In genomic region chr4:76610751-76611150, GRCh38 we compare ENCODE assay signal across 24 cellular contexts.
A peak's percentile ranks its signal among the peaks of the same experiment; 100 is the strongest.
DNase-seq lines count a peak whose midpoint lies in the region; ATAC-seq, FAIRE-seq and TF ChIP-seq lines count a peak whose summit lies in the region.
"Had no signal": no experiment of that assay in that cellular context is flagged by ENCODE, and none has a peak within 500 bp of the region (broad histone marks: within the 10 kb centered on the region; RNA-seq: fewer than 3 reads in every experiment).

No MANE protein-coding gene starts in this region.

- no peak for FAIRE-seq in astrocyte (lab: Jason Lieb, UNC)

- no peak overlapping the region for H3K4me3 ChIP-seq in BLaER1 treated with 17β-estradiol and CSF1 and Interleukin-3, amounts not matched to agents 10 nM and 100 nM
- H3K4me3 ChIP-seq in astrocyte (ENCODE audit: insufficient read depth, low read depth, low read length) (no peak overlapping the region), lower lobe of right lung (no peak overlapping the region)
- H3K4me3 ChIP-seq: Peyer's patch, SK-N-MC had no signal

- no peaks in the 10 kb centered on the region for H3K9me3 Mint-ChIP-seq in astrocyte (ENCODE audit: unreplicated experiment)
- H3K9me3 Mint-ChIP-seq: activated naive CD8-positive, alpha-beta T cell treated with anti-CD3 and anti-CD28 coated beads, Interleukin-2, amount 10 ng/mL, durations not matched to agents 7 days and 5 days; dendritic cell treated with granulocyte-macrophage colony-stimulating factor and Interleukin-4, amounts not matched to agents 40 ng/mL and 50 ng/mL, for 4 days had no signal

- H3K36me3 Mint-ChIP-seq in astrocyte (ENCODE audit: low read depth, unreplicated experiment), result peaks cover 11% of the 10 kb centered on the region
- H3K36me3 Mint-ChIP-seq: activated naive CD8-positive, alpha-beta T cell treated with anti-CD3 and anti-CD28 coated beads, Interleukin-2, amount 10 ng/mL, durations not matched to agents 7 days and 5 days had no signal

- H3K4me1 ChIP-seq in BLaER1 treated with 17β-estradiol and CSF1 and Interleukin-3, amounts not matched to agents 10 nM and 100 nM, result peaks cover 23 to 73% (median 56%) of the 10 kb centered on the region in 10 experiments
- H3K4me1 ChIP-seq in astrocyte (ENCODE audit: insufficient read depth, low read length) (peaks cover 29% of the 10 kb centered on the region), lower lobe of right lung (peaks cover 25% of the 10 kb centered on the region)
- H3K4me1 ChIP-seq: foreskin keratinocyte had no signal

- peak overlapping the region; percentile 65 for H3K27ac Mint-ChIP-seq in astrocyte (ENCODE audit: unreplicated experiment)
- H3K27ac Mint-ChIP-seq: activated naive CD8-positive, alpha-beta T cell treated with anti-CD3 and anti-CD28 coated beads, Interleukin-2, amount 10 ng/mL, durations not matched to agents 7 days and 5 days; dendritic cell treated with granulocyte-macrophage colony-stimulating factor and Interleukin-4, amounts not matched to agents 40 ng/mL and 50 ng/mL, for 4 days had no signal

- peaks cover 56% of the 10 kb centered on the region for H3K4me1 Mint-ChIP-seq in astrocyte (ENCODE audit: low read depth, unreplicated experiment)
- H3K4me1 Mint-ChIP-seq: activated naive CD8-positive, alpha-beta T cell treated with anti-CD3 and anti-CD28 coated beads, Interleukin-2, amount 10 ng/mL, durations not matched to agents 7 days and 5 days had no signal

- H3K27ac ChIP-seq in BLaER1 treated with 17β-estradiol and CSF1 and Interleukin-3, amounts not matched to agents 10 nM and 100 nM, result peak overlapping the region in 7 of 11 experiments; percentile 86 to 99 (median 95); a peak in 13 of 22 replicates
- H3K27ac ChIP-seq in astrocyte (ENCODE audit: low read depth, low read length) (peak overlapping the region; percentile 71), lower lobe of right lung (peak overlapping the region; percentile 72)
- H3K27ac ChIP-seq: foreskin keratinocyte, neutrophil, SK-N-MC had no signal

- TF ChIP-seq CTCF in astrocyte (IDR thresholded peaks at IDR 0.05; ENCODE audit: insufficient read depth, low read depth, low read length) (no peak), lower lobe of right lung (IDR thresholded peaks at IDR 0.05) (no peak)

- H3K27me3 ChIP-seq in BLaER1 treated with 17β-estradiol and CSF1 and Interleukin-3, amounts not matched to agents 10 nM and 100 nM, result no peaks in the 10 kb centered on the region
- H3K27me3 ChIP-seq in astrocyte (ENCODE audit: insufficient read depth, low read length) (no peaks in the 10 kb centered on the region), lower lobe of right lung (ENCODE audit: low read depth) (no peaks in the 10 kb centered on the region)
- H3K27me3 ChIP-seq: foreskin keratinocyte, Peyer's patch had no signal

- H3K4me2 ChIP-seq in BLaER1 treated with 17β-estradiol and CSF1 and Interleukin-3, amounts not matched to agents 10 nM and 100 nM, result peak overlapping the region in 8 of 11 experiments; percentile 7 to 87 (median 74); a peak in 15 of 22 replicates
- peak overlapping the region; percentile 66 for H3K4me2 ChIP-seq in astrocyte (ENCODE audit: low read length)

- no peaks in the 10 kb centered on the region for H3K79me2 ChIP-seq in astrocyte (ENCODE audit: insufficient read depth, low read length)

- peak overlapping the region in 1 of 11 experiments; percentile 11; a peak in 3 of 22 replicates for H3K9ac ChIP-seq in BLaER1 treated with 17β-estradiol and CSF1 and Interleukin-3, amounts not matched to agents 10 nM and 100 nM
- H3K9ac ChIP-seq in astrocyte (ENCODE audit: low read length), result peak overlapping the region; percentile 64

- H2AFZ ChIP-seq in astrocyte (ENCODE audit: low read depth, low read length), result no peak overlapping the region

- H3K4me3 Mint-ChIP-seq in astrocyte (ENCODE audit: unreplicated experiment), result no peak overlapping the region
- H3K4me3 Mint-ChIP-seq: activated naive CD8-positive, alpha-beta T cell treated with anti-CD3 and anti-CD28 coated beads, Interleukin-2, amount 10 ng/mL, durations not matched to agents 7 days and 5 days; dendritic cell treated with granulocyte-macrophage colony-stimulating factor and Interleukin-4, amounts not matched to agents 40 ng/mL and 50 ng/mL, for 4 days had no signal

- ATAC-seq in lower lobe of right lung (peak in 1 of 2 donors; percentile 16), sciatic nerve (peak; percentile 9), GM21360 (IDR thresholded peaks at IDR 0.05; ENCODE audit: unreplicated experiment) (no peak), GM21529 (IDR thresholded peaks at IDR 0.05; ENCODE audit: unreplicated experiment) (no peak)
- ATAC-seq: activated CD4-positive, CD25-positive, alpha-beta regulatory T cell treated with anti-CD3 and anti-CD28 coated beads, Interleukin-2, amount 50 U/mL, for 24 hours; foreskin keratinocyte had no signal

- no peaks in the 10 kb centered on the region; a peak in 1 of 22 replicates for H3K36me3 ChIP-seq in BLaER1 treated with 17β-estradiol and CSF1 and Interleukin-3, amounts not matched to agents 10 nM and 100 nM
- H3K36me3 ChIP-seq in astrocyte (ENCODE audit: insufficient read depth, low read length), result no peaks in the 10 kb centered on the region
- no peaks in the 10 kb centered on the region for H3K36me3 ChIP-seq in lower lobe of right lung
- H3K36me3 ChIP-seq: neutrophil, Peyer's patch had no signal

- H3K9me3 ChIP-seq in BLaER1 treated with 17β-estradiol and CSF1 and Interleukin-3, amounts not matched to agents 10 nM and 100 nM (replicated peaks in 1 of 11), result peaks cover 0 to 27% (median 13%) of the 10 kb centered on the region in 11 experiments; a peak in 11 of 22 replicates
- no peaks in the 10 kb centered on the region for H3K9me3 ChIP-seq in astrocyte (ENCODE audit: insufficient read depth, low read depth, low read length)
- H3K9me3 ChIP-seq in lower lobe of right lung, result no peaks in the 10 kb centered on the region
- H3K9me3 ChIP-seq: neutrophil, Peyer's patch had no signal

- intact Hi-C loops in lower lobe of right lung (cut with DNase I) (no loop called here), sciatic nerve (cut with DNase I) (no loop called here)

- no peaks in the 10 kb centered on the region for H4K20me1 ChIP-seq in BLaER1 treated with 17β-estradiol and CSF1 and Interleukin-3, amounts not matched to agents 10 nM and 100 nM
- no peaks in the 10 kb centered on the region for H4K20me1 ChIP-seq in astrocyte (ENCODE audit: insufficient read depth, low read length)

- H3K27me3 Mint-ChIP-seq in astrocyte (ENCODE audit: low read depth, unreplicated experiment), result no peaks in the 10 kb centered on the region
- H3K27me3 Mint-ChIP-seq: dendritic cell treated with granulocyte-macrophage colony-stimulating factor and Interleukin-4, amounts not matched to agents 40 ng/mL and 50 ng/mL, for 4 days had no signal

- DNase-seq in astrocyte (ENCODE audit: low read depth) (no peak), lower lobe of right lung (no peak), sciatic nerve (ENCODE audit: low spot score) (no peak), SIG-M5 (lab: John Stamatoyannopoulos, UW) (no peak)
- DNase-seq in activated naive CD4-positive, alpha-beta T cell (lab: John Stamatoyannopoulos, UW), result no peak
- DNase-seq: activated naive CD8-positive, alpha-beta T cell treated with anti-CD3 and anti-CD28 coated beads, Interleukin-2, amount 10 ng/mL, durations not matched to agents 7 days and 5 days; DMS153; foreskin keratinocyte; GDM1; Karpas-422; midbrain; NCI-H1092 treated with DMSO at 0.1 percent for 48 hours; NCI-H2029 treated with DMSO at 0.1 percent for 48 hours; NK-92 treated with Interleukin-12 subunit alpha and Interleukin-12 subunit beta, amount 100 ng/mL, for 24 hours; Peyer's patch; stimulated activated naive CD4-positive, alpha-beta T cell; T-helper 9 cell had no signal
